In genomic region chr9:96453625-96454024, GRCh38 we compare ENCODE assay signal across 9 cellular contexts. TPM values are rescaled to one million over a fixed set of nuclear protein-coding genes. Genes with fewer than 3 reads are reported as not detected.
DNase-seq lines count a peak whose midpoint lies in the region; ATAC-seq and TF ChIP-seq lines count a peak whose summit lies in the region.
"Had no signal": no experiment of that assay in that cellular context is flagged by ENCODE, and none has a peak within 500 bp of the region (broad histone marks: within the 10 kb centered on the region; RNA-seq: fewer than 3 reads in every experiment).

No MANE protein-coding gene starts in this region.

- no peak overlapping the region for H3K4me3 ChIP-seq in OCI-LY7 (ENCODE audit: low read depth, low read length, poor library complexity, severe bottlenecking)
- H3K4me3 ChIP-seq in fibroblast of pulmonary artery (replicated peaks; ENCODE audit: low read depth, low read length): no peak overlapping the region
- no peak overlapping the region for H3K4me3 ChIP-seq in smooth muscle cell
- H3K4me3 ChIP-seq: SJSA1 had no signal

- H3K9me3 ChIP-seq in OCI-LY7 (ENCODE audit: low read length) (no peaks in the 10 kb centered on the region), smooth muscle cell (replicated peaks; ENCODE audit: low read depth) (no peaks in the 10 kb centered on the region)

- peak; percentile 63 for TF ChIP-seq CTCF in OCI-LY7 (conservative IDR thresholded peaks at IDR 0.05; ENCODE audit: low read length)
- peak; percentile 72 for TF ChIP-seq CTCF in fibroblast of pulmonary artery (IDR thresholded peaks at IDR 0.05; ENCODE audit: low read length, missing control alignments)
- peak; percentile 13 for TF ChIP-seq CTCF in smooth muscle cell (IDR thresholded peaks at IDR 0.05; ENCODE audit: borderline replicate concordance, insufficient read depth, poor library complexity, severe bottlenecking)

- POLR2A ChIA-PET in OCI-LY7 (lab: Charles Lee): interaction anchor here (0.6 kb wide), 1 partner anchor 108 kb away, joined by 3 read pairs; no protein-coding TSS in a partner anchor

- BruUV-seq in OCI-LY7 (replicated peaks; lab: Mats Ljungman, UMichigan): no TSS peak

- H3F3A ChIP-seq in smooth muscle cell (ENCODE audit: low read depth): no peaks in the 10 kb centered on the region

- no peak for ATAC-seq in HG03095 (IDR thresholded peaks at IDR 0.05; ENCODE audit: unreplicated experiment)

- H3K36me3 ChIP-seq in OCI-LY7 (ENCODE audit: insufficient read depth, low read length) (no peaks in the 10 kb centered on the region), smooth muscle cell (ENCODE audit: low read depth) (no peaks in the 10 kb centered on the region)

- H3K4me1 ChIP-seq in OCI-LY7 (ENCODE audit: insufficient read depth, low read length, poor library complexity, severe bottlenecking): peaks cover 16% of the 10 kb centered on the region
- no peaks in the 10 kb centered on the region for H3K4me1 ChIP-seq in smooth muscle cell (ENCODE audit: low read depth)

- peak; percentile 16 for DNase-seq in NCI-H82 (lab: John Stamatoyannopoulos, UW)
- no peak for DNase-seq in NCI-H82 treated with DMSO at 0.1 percent for 48 hours (lab: John Stamatoyannopoulos, UW; ENCODE audit: unreplicated experiment)
- DNase-seq in OCI-LY7 (ENCODE audit: low spot score): peak; percentile 17
- DNase-seq in fibroblast of pulmonary artery (ENCODE audit: low read depth): peak; percentile 62
- no peak for DNase-seq in smooth muscle cell (lab: John Stamatoyannopoulos, UW; ENCODE audit: unreplicated experiment)
- no peak for DNase-seq in NCI-H1048 (lab: John Stamatoyannopoulos, UW)
- DNase-seq in NCI-H2029 (lab: John Stamatoyannopoulos, UW): no peak

- CTCF ChIA-PET in OCI-LY7 (lab: Charles Lee; ENCODE audit: unreplicated experiment): no interaction called here

- intact Hi-C loops in OCI-LY7 (cut with micrococcal nuclease; ENCODE audit: unreplicated experiment): no loop called here

- H3K27ac ChIP-seq in OCI-LY7 (ENCODE audit: low read depth, low read length, poor library complexity, severe bottlenecking): no peak overlapping the region
- no peak overlapping the region for H3K27ac ChIP-seq in smooth muscle cell (ENCODE audit: low read depth)
- H3K27ac ChIP-seq: SJSA1 had no signal

- peaks cover 6% of the 10 kb centered on the region; the same call in 1 of the 2 replicates for H4K20me1 ChIP-seq in OCI-LY7 (ENCODE audit: insufficient read depth, low read length)
- peaks cover 30% of the 10 kb centered on the region for H4K20me1 ChIP-seq in smooth muscle cell (ENCODE audit: low read depth)

- H3K9ac ChIP-seq in smooth muscle cell (ENCODE audit: low read depth): no peak overlapping the region

- H3K9me2 ChIP-seq in OCI-LY7 (ENCODE audit: insufficient read depth, low read length): no peaks in the 10 kb centered on the region

- 83% methylated on average over 2 of the region's 2 CpGs for WGBS in smooth muscle cell (ENCODE audit: low lambda C conversion rate)

- H3K4me2 ChIP-seq in OCI-LY7 (ENCODE audit: low read length) (no peak overlapping the region), smooth muscle cell (no peak overlapping the region)

- H3K79me2 ChIP-seq in OCI-LY7 (ENCODE audit: insufficient read depth, low read depth, low read length): no peaks in the 10 kb centered on the region
- peaks cover 37% of the 10 kb centered on the region for H3K79me2 ChIP-seq in smooth muscle cell (ENCODE audit: low read depth)

- no peaks in the 10 kb centered on the region for H3K27me3 ChIP-seq in smooth muscle cell (ENCODE audit: low read depth)
- H3K27me3 ChIP-seq: SJSA1 had no signal

- H2AFZ ChIP-seq in OCI-LY7 (ENCODE audit: low read length) (no peak overlapping the region), smooth muscle cell (ENCODE audit: low read depth) (no peak overlapping the region)

RNA-seq across cellular contexts. Expression of gene HABP4, which starts 3.7 kb away (rescaled TPM):
- total RNA-seq in OCI-LY7 (2014; rRNA removed; shearing (Covaris generic)): 6.0 and 7.1 TPM in 2 replicates
- total RNA-seq in OCI-LY7 (2022) (11.0 and 11.5 TPM in 2 replicates), smooth muscle cell (12.1 and 13.5 TPM in 2 replicates)
- 26.8 and 28.9 TPM in 2 replicates for polyA plus RNA-seq in smooth muscle cell

RNA-seq across cellular contexts. Expression of gene ZNF367, which starts 35.5 kb away (rescaled TPM):
- total RNA-seq in OCI-LY7 (2014; rRNA removed; shearing (Covaris generic)): 33.3 and 35.1 TPM in 2 replicates
- total RNA-seq in OCI-LY7 (2022) (24.6 and 31.6 TPM in 2 replicates), smooth muscle cell (2.8 and 3.9 TPM in 2 replicates)
- 1.3 and 3.2 TPM in 2 replicates for polyA plus RNA-seq in smooth muscle cell

Comparison
In these comparisons a context has a peak if more than half of its experiments do, and no peak if none do; other contexts are left out.
1. DNase-seq: peak in NCI-H82 (single experiment), OCI-LY7 (single experiment) and fibroblast of pulmonary artery (single experiment); none in NCI-H82 treated with DMSO at 0.1 percent for 48 hours (single experiment), smooth muscle cell (single experiment), NCI-H1048 (single experiment) and NCI-H2029 (single experiment).
2. CTCF ChIP-seq: peak in every context shown above with its lines; median percentile 72 in fibroblast of pulmonary artery; 63 in OCI-LY7; 13 in smooth muscle cell.